Comparison of ENCODE assay signal across 1 cellular context in the genomic region with DNA sequence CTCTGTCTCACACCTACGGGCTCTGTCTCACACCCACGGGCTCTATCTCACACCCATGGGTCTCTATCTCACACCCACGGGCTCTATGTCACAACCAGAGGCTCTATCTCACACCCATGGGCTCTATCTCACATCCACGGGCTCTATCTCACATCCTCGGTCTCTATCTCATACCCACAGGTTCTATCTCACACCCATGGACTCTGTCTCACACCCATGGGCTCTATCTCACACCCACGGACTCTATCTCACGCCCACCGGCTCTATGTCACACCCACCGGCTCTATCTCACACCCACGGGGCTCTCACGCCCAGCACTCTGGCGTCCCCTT.
TF ChIP-seq lines count a peak whose summit lies in the region.

No MANE protein-coding gene starts in this region.

TF ChIP-seq in IMR-90, 13 proteins besides CTCF, POLR2A, EP300 and RAD21:
- no peak for TF ChIP-seq SMC3 (IDR thresholded peaks at IDR 0.05; ENCODE audit: low read depth, low read length)
